Comparison of ENCODE assay signal across 20 cellular contexts in genomic region chr10:75513292-75513691, GRCh38.
"Had no signal": no experiment of that assay in that cellular context is flagged by ENCODE, and none has a peak within 500 bp of the region (broad histone marks: within the 10 kb centered on the region; RNA-seq: fewer than 3 reads in every experiment).

No MANE protein-coding gene starts in this region.

- DNase-seq: activated CD4-positive, alpha-beta T cell treated with anti-CD3 and anti-CD28 coated beads for 36 hours; activated CD4-positive, alpha-beta T cell treated with anti-CD3 and anti-CD28 coated beads, Interleukin-2, amount 50 U/mL, for 1 hour; activated CD8-positive, alpha-beta memory T cell treated with anti-CD3 and anti-CD28 coated beads, Interleukin-2, amount 50 U/mL, for 4 hours; activated CD8-positive, alpha-beta T cell treated with anti-CD3 and anti-CD28 coated beads for 36 hours; activated gamma-delta T cell treated with Interleukin-2 at 50 U/mL for 16 hours; activated naive CD4-positive, alpha-beta T cell treated with anti-CD3 and anti-CD28 coated beads, Interleukin-2, amount 10 ng/mL, durations not matched to agents 7 days and 5 days; activated naive CD8-positive, alpha-beta T cell treated with anti-CD3 and anti-CD28 coated beads for 36 hours; activated T-cell treated with anti-CD3 and anti-CD28 coated beads, Interleukin-2, amount 50 U/mL, for 72 hours; KG1; NCI-H1048; NCI-H2107; NCI-H226; NK-92 treated with Interleukin-12 subunit alpha and Interleukin-12 subunit beta, amount 100 ng/mL, for 24 hours; OCI-M1; RPMI8226; T-helper 1 cell had no signal

- ATAC-seq: activated CD4-positive, alpha-beta T cell treated with anti-CD3 and anti-CD28 coated beads for 36 hours; activated CD8-positive, alpha-beta T cell treated with anti-CD3 and anti-CD28 coated beads for 36 hours; activated T-cell treated with anti-CD3 and anti-CD28 coated beads, Interleukin-2, amount 50 U/mL, for 72 hours; Panc1; Right ventricle myocardium inferior had no signal

- H3K36me3 ChIP-seq: WERI-Rb-1 had no signal

- H3K27ac ChIP-seq: SK-N-MC, WERI-Rb-1 had no signal

- H3K4me3 ChIP-seq: SK-N-MC had no signal
